ENCODE assay signal across 18 cellular contexts in the genomic region with DNA sequence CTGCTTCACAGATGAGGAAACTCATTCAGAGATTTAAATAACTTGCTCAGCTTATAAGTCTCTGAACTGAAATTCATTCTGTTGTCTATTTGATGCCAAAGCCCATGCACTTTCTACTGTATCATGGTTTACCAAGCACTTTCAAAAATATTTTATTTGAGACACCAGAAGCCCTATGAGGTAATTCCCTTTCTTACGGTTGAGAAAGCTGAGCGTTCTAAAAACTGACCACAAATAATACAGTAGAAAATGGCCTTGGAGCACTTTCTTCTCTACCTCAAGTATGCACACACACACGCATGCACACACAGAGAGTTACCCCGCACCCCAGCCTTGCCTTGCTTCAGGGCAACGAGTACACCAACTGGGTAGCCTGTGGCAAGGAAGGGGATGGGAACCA.
"Had no signal": no experiment of that assay in that cellular context is flagged by ENCODE, and none has a peak within 500 bp of the region (broad histone marks: within the 10 kb centered on the region; RNA-seq: fewer than 3 reads in every experiment).

No MANE protein-coding gene starts in this region.

- H3K4me3 ChIP-seq: coronary artery, gastrocnemius medialis, heart right ventricle, psoas muscle, sigmoid colon, thoracic aorta, transverse colon had no signal

- H3K36me3 Mint-ChIP-seq: naive B cell; stimulated activated memory B cell treated with anti-CD40 and anti-IgM and Interleukin-4, amounts not matched to agents 10 μg/mL and 1 μg/mL and 100 μg/mL, for 72 hours had no signal

- H3K36me3 ChIP-seq: gastrocnemius medialis, heart right ventricle, sigmoid colon, thoracic aorta, transverse colon had no signal

- ATAC-seq: gastrocnemius medialis; heart right ventricle; psoas muscle; stimulated activated memory B cell treated with anti-CD40 and anti-IgM and Interleukin-4, amounts not matched to agents 10 μg/mL and 1 μg/mL and 100 μg/mL, for 72 hours had no signal

- H3K4me3 Mint-ChIP-seq: naive B cell; nephron; stimulated activated memory B cell treated with anti-CD40 and anti-IgM and Interleukin-4, amounts not matched to agents 10 μg/mL and 1 μg/mL and 100 μg/mL, for 72 hours; stimulated activated naive CD8-positive, alpha-beta T cell treated with anti-CD3 and anti-CD28 coated beads, Interleukin-15, Interleukin-2, amounts not matched to agents 100 ng/mL and 50 ng/mL, for 24 hours had no signal

- H3K9me3 ChIP-seq: gastrocnemius medialis, psoas muscle, sigmoid colon, thoracic aorta, transverse colon had no signal

- H3K27me3 Mint-ChIP-seq: naive B cell; stimulated activated memory B cell treated with anti-CD40 and anti-IgM and Interleukin-4, amounts not matched to agents 10 μg/mL and 1 μg/mL and 100 μg/mL, for 72 hours; stimulated activated naive CD8-positive, alpha-beta T cell treated with anti-CD3 and anti-CD28 coated beads, Interleukin-15, Interleukin-2, amounts not matched to agents 100 ng/mL and 50 ng/mL, for 24 hours had no signal

- H3K4me1 ChIP-seq: gastrocnemius medialis, heart right ventricle, psoas muscle, transverse colon had no signal

- H3K27me3 ChIP-seq: gastrocnemius medialis, heart right ventricle, sigmoid colon, transverse colon had no signal

- H3K4me1 Mint-ChIP-seq: naive B cell; nephron; stimulated activated memory B cell treated with anti-CD40 and anti-IgM and Interleukin-4, amounts not matched to agents 10 μg/mL and 1 μg/mL and 100 μg/mL, for 72 hours had no signal

- DNase-seq: effector CD8-positive, alpha-beta T cell; gastrocnemius medialis; heart right ventricle; hypothalamus; kidney glomerular epithelial cell; mesendoderm; naive B cell; psoas muscle; sigmoid colon; small intestine; stimulated activated CD4-positive, alpha-beta T cell treated with anti-CD3 and anti-CD28 coated beads, Interleukin-4, amount 100 ng/mL, for 1 hour; transverse colon had no signal

- H3K27ac ChIP-seq: coronary artery, gastrocnemius medialis, heart right ventricle, psoas muscle, sigmoid colon, thoracic aorta, transverse colon had no signal

- FAIRE-seq: islet of Langerhans, small intestine had no signal

- H3K27ac Mint-ChIP-seq: naive B cell; nephron; stimulated activated memory B cell treated with anti-CD40 and anti-IgM and Interleukin-4, amounts not matched to agents 10 μg/mL and 1 μg/mL and 100 μg/mL, for 72 hours; stimulated activated naive CD8-positive, alpha-beta T cell treated with anti-CD3 and anti-CD28 coated beads, Interleukin-15, Interleukin-2, amounts not matched to agents 100 ng/mL and 50 ng/mL, for 24 hours had no signal
